Comparison of ENCODE assay signal across 25 cellular contexts in genomic region chr11:609355-609811, GRCh38. TPM values are rescaled to one million over a fixed set of nuclear protein-coding genes. Genes with fewer than 3 reads are reported as not detected.
"Had no signal": no experiment of that assay in that cellular context is flagged by ENCODE, and none has a peak within 500 bp of the region (broad histone marks: within the 10 kb centered on the region; RNA-seq: fewer than 3 reads in every experiment).

No MANE protein-coding gene starts in this region.

- ATAC-seq: activated CD4-positive, CD25-positive, alpha-beta regulatory T cell treated with anti-CD3 and anti-CD28 coated beads, Interleukin-2, amount 50 U/mL, for 24 hours; activated CD8-positive, alpha-beta T cell treated with anti-CD3 and anti-CD28 coated beads, Interleukin-2, amount 10 ng/mL, durations not matched to agents 7 days and 5 days; activated naive CD8-positive, alpha-beta T cell treated with anti-CD3 and anti-CD28 coated beads, Interleukin-2, amount 50 U/mL, for 24 hours; body of pancreas; foreskin keratinocyte; left lobe of liver; naive thymus-derived CD8-positive, alpha-beta T cell had no signal

- FAIRE-seq: endometrium had no signal

- H3K9me3 ChIP-seq: body of pancreas, SK-N-SH, thoracic aorta, upper lobe of left lung had no signal

- H3K27ac ChIP-seq: body of pancreas, cardiac muscle cell, foreskin keratinocyte, thoracic aorta, upper lobe of left lung, VCaP had no signal

- DNase-seq: activated CD4-positive, alpha-beta T cell treated with anti-CD3 and anti-CD28 coated beads, Interleukin-2, amount 50 U/mL, for 1 hour; activated CD8-positive, alpha-beta T cell treated with anti-CD3 and anti-CD28 coated beads, Interleukin-2, amount 10 ng/mL, durations not matched to agents 7 days and 5 days; activated gamma-delta T cell; activated naive CD4-positive, alpha-beta T cell treated with anti-CD3 and anti-CD28 coated beads, Interleukin-2, amount 50 U/mL, for 16 hours; activated naive CD8-positive, alpha-beta T cell treated with anti-CD3 and anti-CD28 coated beads, Interleukin-2, amount 50 U/mL, for 24 hours; body of pancreas; effector CD4-positive, alpha-beta T cell; foreskin keratinocyte; naive thymus-derived CD8-positive, alpha-beta T cell; nucleus accumbens; SK-N-SH; stimulated activated CD4-positive, alpha-beta T cell treated with anti-CD3 and anti-CD28 coated beads, Interleukin-4, amount 100 ng/mL, for 1 hour; stimulated activated naive CD4-positive, alpha-beta T cell treated with Interleukin-2 at 50 U/mL for 16 hours had no signal

- H3K9ac ChIP-seq: SK-N-SH had no signal

- H3K27me3 ChIP-seq: body of pancreas, cardiac muscle cell, foreskin keratinocyte, upper lobe of left lung had no signal

- H3K4me2 ChIP-seq: SK-N-SH had no signal

- H3K4me3 ChIP-seq: body of pancreas, cardiac muscle cell, lung, thoracic aorta, upper lobe of left lung had no signal

RNA-seq across cellular contexts. Expression of gene CDHR5, which starts 15.4 kb away (rescaled TPM):
- total RNA-seq: activated CD8-positive, alpha-beta T cell treated with anti-CD3 and anti-CD28 coated beads, Interleukin-2, amount 10 ng/mL, durations not matched to agents 7 days and 5 days; activated T-helper 1 cell treated with anti-CD3 and anti-CD28 coated beads, Interleukin-12 subunit alpha, Interleukin-12 subunit beta, Interleukin-2, Interleukin-4 antibody, amounts not matched to agents 30 ng/mL and 10 ng/mL and 1 ng/mL, durations not matched to agents 14 hours and 24 hours and 36 hours; epithelial cell of proximal tubule; foreskin keratinocyte; lung; naive thymus-derived CD8-positive, alpha-beta T cell; thoracic aorta had no signal
- polyA plus RNA-seq: foreskin keratinocyte; naive thymus-derived CD8-positive, alpha-beta T cell; SK-N-SH had no signal

RNA-seq across cellular contexts. Expression of gene SCT, which starts 17.6 kb away (rescaled TPM):
- total RNA-seq: activated CD8-positive, alpha-beta T cell treated with anti-CD3 and anti-CD28 coated beads, Interleukin-2, amount 10 ng/mL, durations not matched to agents 7 days and 5 days; activated T-helper 1 cell treated with anti-CD3 and anti-CD28 coated beads, Interleukin-12 subunit alpha, Interleukin-12 subunit beta, Interleukin-2, Interleukin-4 antibody, amounts not matched to agents 30 ng/mL and 10 ng/mL and 1 ng/mL, durations not matched to agents 14 hours and 24 hours and 36 hours; body of pancreas; epithelial cell of proximal tubule; foreskin keratinocyte; lung; mesenteric fat pad; naive thymus-derived CD8-positive, alpha-beta T cell; T-helper 2 cell treated with Interferon-gamma antibody and Interleukin-4, amounts not matched to agents 100 ng/mL and 5 ng/mL, for 36 hours; thoracic aorta had no signal
- polyA plus RNA-seq: foreskin keratinocyte; lung; naive thymus-derived CD8-positive, alpha-beta T cell; SK-N-SH had no signal

RNA-seq across cellular contexts. Expression of gene DRD4, which starts 27.7 kb away (rescaled TPM):
- total RNA-seq: epithelial cell of proximal tubule, foreskin keratinocyte had no signal
- polyA plus RNA-seq: naive thymus-derived CD8-positive, alpha-beta T cell; SK-N-SH had no signal
